Comparison of ENCODE assay signal across 3 cellular contexts in the genomic region with DNA sequence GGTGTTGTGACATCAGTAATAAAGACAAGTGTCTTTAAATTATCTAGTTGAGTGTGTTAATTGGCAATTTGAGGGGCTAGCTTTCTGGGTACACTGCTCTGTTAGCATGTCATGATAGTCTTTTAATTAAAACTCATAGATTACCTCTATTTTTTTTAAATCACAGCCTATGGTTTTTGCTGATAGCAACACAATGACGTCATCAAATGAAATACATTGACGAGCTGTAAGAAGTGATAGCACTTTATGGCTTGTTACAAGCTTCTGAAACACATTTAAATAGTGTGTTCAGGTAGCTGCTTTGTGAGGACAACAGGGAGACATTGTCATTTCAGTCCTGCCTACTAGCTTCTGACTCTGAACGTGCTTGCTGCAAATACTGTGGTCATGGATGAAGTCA.
A peak's percentile ranks its signal among the peaks of the same experiment; 100 is the strongest.
TF ChIP-seq lines count a peak whose summit lies in the region.

No MANE protein-coding gene starts in this region.

TF ChIP-seq in HepG2, 621 proteins besides CTCF, POLR2A, EP300 and RAD21:
- TF ChIP-seq SMYD3 (CRISPR knock-in tag; IDR thresholded peaks at IDR 0.05): no peak
- peak; percentile 99 for TF ChIP-seq ATF7 (IDR thresholded peaks at IDR 0.05)
- TF ChIP-seq ATF7 (CRISPR knock-in tag; IDR thresholded peaks at IDR 0.05): no peak
- TF ChIP-seq CREB1 (IDR thresholded peaks at IDR 0.05): peak; percentile 96
- no peak for TF ChIP-seq CREB1 (CRISPR knock-in tag; IDR thresholded peaks at IDR 0.05)

TF ChIP-seq in HEK293, 187 proteins besides CTCF, POLR2A, EP300 and RAD21:
- TF ChIP-seq ZBTB21 (tag by site-specific recombination; IDR thresholded peaks at IDR 0.05): 0 out of 2 replicates have a peak, but pooled peaks have one; percentile 18
- TF ChIP-seq ZNF391 (tag by site-specific recombination; IDR thresholded peaks at IDR 0.05; ENCODE audit: borderline replicate concordance, low read depth): no peak
- peak; percentile 88 for TF ChIP-seq ATF2 (tag by site-specific recombination; IDR thresholded peaks at IDR 0.05; ENCODE audit: low read depth)
- TF ChIP-seq, protein P1, sequence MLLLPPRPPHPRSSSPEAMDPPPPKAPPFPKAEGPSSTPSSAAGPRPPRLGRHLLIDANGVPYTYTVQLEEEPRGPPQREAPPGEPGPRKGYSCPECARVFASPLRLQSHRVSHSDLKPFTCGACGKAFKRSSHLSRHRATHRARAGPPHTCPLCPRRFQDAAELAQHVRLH (tag by site-specific recombination; IDR thresholded peaks at IDR 0.05): no peak
- TF ChIP-seq ZNF629 (tag by site-specific recombination; IDR thresholded peaks at IDR 0.05): peak; percentile 33; the same call in 1 of the 2 replicates
- no peak for TF ChIP-seq ZNF248 (tag by site-specific recombination; IDR thresholded peaks at IDR 0.05)
- no peak for TF ChIP-seq ZNF513 (tag by site-specific recombination; IDR thresholded peaks at IDR 0.05)
- no peak for TF ChIP-seq ZNF600 (tag by site-specific recombination; IDR thresholded peaks at IDR 0.05)

TF ChIP-seq in K562, 482 proteins besides CTCF, POLR2A, EP300 and RAD21:
- TF ChIP-seq, protein P2, sequence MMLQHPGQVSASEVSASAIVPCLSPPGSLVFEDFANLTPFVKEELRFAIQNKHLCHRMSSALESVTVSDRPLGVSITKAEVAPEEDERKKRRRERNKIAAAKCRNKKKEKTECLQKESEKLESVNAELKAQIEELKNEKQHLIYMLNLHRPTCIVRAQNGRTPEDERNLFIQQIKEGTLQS (IDR thresholded peaks at IDR 0.05): peak; percentile 61
- TF ChIP-seq, protein P2 (CRISPR knock-in tag; conservative IDR thresholded peaks at IDR 0.05): no peak
- TF ChIP-seq ZNF644 (tag; IDR thresholded peaks at IDR 0.05; ENCODE audit: low read depth): no peak
- 0 out of 2 replicates have a peak, but pooled peaks have one; percentile 34 for TF ChIP-seq ATF7 (IDR thresholded peaks at IDR 0.05)
- no peak for TF ChIP-seq KAT2B (IDR thresholded peaks at IDR 0.05; ENCODE audit: low read depth, low read length)
